ENCODE assay signal across 8 cellular contexts in the genomic region with DNA sequence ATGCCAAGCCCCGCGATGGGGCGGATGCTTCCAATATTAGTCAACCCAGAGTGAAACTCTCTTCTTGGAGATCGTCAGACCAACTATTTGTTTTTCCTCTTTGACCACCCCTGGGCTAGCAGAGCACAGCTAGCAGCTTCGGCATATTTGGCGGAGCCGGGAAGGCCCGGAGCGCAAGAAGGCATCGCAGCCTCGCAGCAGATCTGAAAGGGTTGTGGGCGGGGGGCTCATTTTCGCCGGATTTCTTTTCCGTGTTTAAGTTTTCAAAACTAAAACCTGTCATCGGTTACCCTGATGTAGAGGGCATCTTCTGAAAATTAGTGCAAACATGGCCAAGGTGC. TPM values are rescaled to one million over a fixed set of nuclear protein-coding genes. Genes with fewer than 3 reads are reported as not detected.
DNase-seq lines count a peak whose midpoint lies in the region; ATAC-seq, FAIRE-seq and TF ChIP-seq lines count a peak whose summit lies in the region.

No MANE protein-coding gene starts in this region.

- in situ Hi-C loops in GM12878 (cut with MboI), result no loop called here

- H3K9me3 ChIP-seq in GM12878 (replicated peaks; ENCODE audit: control insufficient read depth, insufficient read depth, low read length), result no peaks in the 10 kb centered on the region
- no peaks in the 10 kb centered on the region for H3K9me3 ChIP-seq in lung (ENCODE audit: control insufficient read depth in 2 of 2, insufficient read depth in 1 of 2, low read length in 1 of 2)

- TF ChIP-seq POLR2A in GM12878 (IDR thresholded peaks at IDR 0.05; ENCODE audit: low read depth, low read length), result no peak

- no peak for TF ChIP-seq CTCF in GM12878 (IDR thresholded peaks at IDR 0.05 in 2 of 3, conservative IDR thresholded peaks at IDR 0.05 in 1 of 3; ENCODE audit: control insufficient read depth in 2 of 3, extremely low read depth in 1 of 3, insufficient read depth in 1 of 3, low read depth in 3 of 3, low read length in 3 of 3)
- TF ChIP-seq CTCF in lung (IDR thresholded peaks at IDR 0.05; ENCODE audit: control extremely low read depth, extremely low read depth), result no peak

- H3K4me3 ChIP-seq in GM12878 (no peak overlapping the region), lung (peak overlapping the region; percentile 49)

- POLR2A ChIA-PET in GM12878 (lab: Charles Lee), result no interaction called here

- no TSS peak for BruUV-seq in GM12878 (replicated peaks; lab: Mats Ljungman, UMichigan)

- H3K9ac ChIP-seq in GM12878 (ENCODE audit: control insufficient read depth, insufficient read depth, low read length), result no peak overlapping the region

- H3K79me2 ChIP-seq in GM12878 (ENCODE audit: control insufficient read depth, insufficient read depth, low read length), result no peaks in the 10 kb centered on the region

- no peaks in the 10 kb centered on the region; the same call in 1 of the 2 replicates for H3K4me1 ChIP-seq in GM12878 (ENCODE audit: control insufficient read depth, insufficient read depth, low read length)
- H3K4me1 ChIP-seq in lung (ENCODE audit: control insufficient read depth in 2 of 2, insufficient read depth in 2 of 2, low read length in 2 of 2), result peaks cover 0 to 8% of the 10 kb centered on the region in 2 donors

- no peaks in the 10 kb centered on the region for H3K36me3 ChIP-seq in GM12878 (ENCODE audit: control insufficient read depth in 2 of 2, insufficient read depth in 2 of 2, low read length in 1 of 2)
- H3K36me3 ChIP-seq in lung (ENCODE audit: control insufficient read depth in 2 of 2, insufficient read depth in 2 of 2, low read length in 2 of 2), result no peaks in the 10 kb centered on the region

- no peak for FAIRE-seq in GM12878 (lab: Jason Lieb, UNC)

- TF ChIP-seq EP300 in GM12878 (IDR thresholded peaks at IDR 0.05; ENCODE audit: borderline replicate concordance in 1 of 2, control insufficient read depth in 1 of 2, low read depth in 2 of 2, low read length in 2 of 2), result no peak

- intact Hi-C loops in GM12878 (cut with micrococcal nuclease; ENCODE audit: unreplicated experiment), result no loop called here

- H3K27ac ChIP-seq in GM12878 (ENCODE audit: control insufficient read depth, insufficient read depth) (no peak overlapping the region), lung (ENCODE audit: low read depth in 1 of 2, low read length in 1 of 2) (peak overlapping the region in 1 of 2 donors; percentile 37)

- H2AFZ ChIP-seq in GM12878 (ENCODE audit: control insufficient read depth, low read depth, low read length), result no peak overlapping the region

- CTCF ChIA-PET in GM12878 (lab: Yijun Ruan, JAX), result no interaction called here

- WGBS in GM12878 (ENCODE audit: insufficient coverage, insufficient replicate concordance, low lambda C conversion rate, missing lambda C conversion rate), result 10% methylated on average over 16 of the region's 16 CpGs
- 3 to 6% methylated on average over 16 of the region's 16 CpGs for WGBS in lung, 2 donors

- H3K4me2 ChIP-seq in GM12878 (ENCODE audit: control insufficient read depth, insufficient read depth), result peak overlapping the region; percentile 60; the same call in 1 of the 2 replicates

- DNase-seq in GM12878 (ENCODE audit: low read depth, low spot score) (no peak), lung (ENCODE audit: low spot score) (no peak), midbrain (lab: John Stamatoyannopoulos, UW) (no peak)
- no peak for DNase-seq in stimulated activated CD4-positive, alpha-beta T cell treated with anti-CD3 and anti-CD28 coated beads, Interleukin-4, amount 100 ng/mL, for 24 hours

- RAD21 ChIA-PET in GM12878 (lab: Charles Lee; ENCODE audit: unreplicated experiment), result no interaction called here

- H4K20me1 ChIP-seq in GM12878 (ENCODE audit: control insufficient read depth, insufficient read depth), result no peaks in the 10 kb centered on the region

- ATAC-seq in GM18909 (IDR thresholded peaks at IDR 0.05; ENCODE audit: poor library complexity, unreplicated experiment) (peak; percentile 30), HG03175 (IDR thresholded peaks at IDR 0.05; ENCODE audit: unreplicated experiment) (peak; percentile 34), GM12878 (no peak), lung (ENCODE audit: insufficient read depth, low FRiP score) (no peak), HG03097 (IDR thresholded peaks at IDR 0.05; ENCODE audit: low FRiP score, unreplicated experiment) (no peak), HG02610 (IDR thresholded peaks at IDR 0.05; ENCODE audit: unreplicated experiment) (no peak)

- SMC1A ChIA-PET in GM12878 (lab: Charles Lee; ENCODE audit: uncharacterized antibody, unreplicated experiment), result no interaction called here

- TF ChIP-seq RAD21 in GM12878 (IDR thresholded peaks at IDR 0.05; ENCODE audit: insufficient read depth, low read depth, low read length), result no peak

- H3K27me3 ChIP-seq in GM12878 (replicated peaks in 1 of 2; ENCODE audit: control insufficient read depth in 2 of 2, insufficient read depth in 2 of 2, low read length in 1 of 2) (peaks cover 5 to 17% of the 10 kb centered on the region in 2 experiments), lung (ENCODE audit: control insufficient read depth, insufficient read depth) (no peaks in the 10 kb centered on the region)

TF ChIP-seq in GM12878, 131 proteins besides CTCF, POLR2A, EP300 and RAD21 (continues in another document):
- TF ChIP-seq SRF (IDR thresholded peaks at IDR 0.05; ENCODE audit: low read depth in 2 of 2, low read length in 2 of 2) (no peak), CEBPZ (IDR thresholded peaks at IDR 0.05; ENCODE audit: low read depth, low read length) (no peak), NFYA (IDR thresholded peaks at IDR 0.05; ENCODE audit: borderline replicate concordance, low read depth, low read length) (no peak), CREM (IDR thresholded peaks at IDR 0.05; ENCODE audit: low read depth) (no peak), FOXK2 (IDR thresholded peaks at IDR 0.05) (no peak), E4F1 (IDR thresholded peaks at IDR 0.05; ENCODE audit: borderline replicate concordance, partially characterized antibody) (no peak), PML (IDR thresholded peaks at IDR 0.05; ENCODE audit: low read length) (no peak), NR2C2 (IDR thresholded peaks at IDR 0.05; ENCODE audit: borderline replicate concordance, control insufficient read depth, insufficient read length, low read depth) (no peak), SMC3 (IDR thresholded peaks at IDR 0.05; ENCODE audit: borderline replicate concordance, low read length) (no peak)

RNA-seq across cellular contexts. Expression of gene ZNF385B, which starts 0.3 kb away (rescaled TPM):
- total RNA-seq in GM12878 (2013; cell fraction: nucleolus; rRNA removed), result not detected in 2 replicates
- total RNA-seq in GM12878 (2014; rRNA removed), result not detected in 2 replicates
- not detected in 2 replicates for total RNA-seq in GM12878 (2014; rRNA removed; fragmentation: Illumina TruSeq; extraction: Trizol)
- not detected in 2 replicates for total RNA-seq in GM12878 (2021)
- not detected for polyA plus RNA-seq in GM12878 (2011; ENCODE audit: low read depth)
- not detected in 2 replicates for polyA plus RNA-seq in GM12878 (2011; rRNA removed)
- polyA plus RNA-seq in GM12878 (2011; cell fraction: cytosol; rRNA removed), result not detected in 2 replicates
- polyA plus RNA-seq in GM12878 (2011; cell fraction: nucleus; rRNA removed), result not detected in 2 replicates
- not detected in 2 replicates for polyA plus RNA-seq in GM12878 (2012)
- polyA plus RNA-seq in GM12878 (2014; fragmentation: Illumina TruSeq; extraction: Trizol), result not detected in 2 replicates
- not detected for polyA plus RNA-seq in GM12878 (2014; fragmentation: Nextera tagmentation; extraction: Ambion mirVana)
- not detected in 2 replicates for polyA plus RNA-seq in GM12878 (2014; rRNA removed)
- polyA plus RNA-seq in GM12878 (2016; fragmentation: Nextera tagmentation; extraction: Ambion mirVana), result not detected
- not detected in 2 replicates for polyA minus RNA-seq in GM12878 (2011; rRNA and poly(A)+ RNA removed)
- not detected in 2 replicates for polyA minus RNA-seq in GM12878 (2011; cell fraction: cytosol; rRNA and poly(A)+ RNA removed)
- polyA minus RNA-seq in GM12878 (2011; cell fraction: nucleus; rRNA and poly(A)+ RNA removed), result not detected in 2 replicates
- total RNA-seq in lung, result 10 to 100 TPM; 47.3 to 70.8 TPM
- 10 to 100 TPM; 13.5 to 43.2 TPM for polyA plus RNA-seq in lung

Comparison
In these comparisons a context has a peak if more than half of its experiments do, and no peak if none do; other contexts are left out.
1. ATAC-seq: peak in GM18909 (single experiment) and HG03175 (single experiment); none in GM12878 (single experiment), lung (single experiment), HG03097 (single experiment) and HG02610 (single experiment).
2. RNA of gene ZNF385B, which starts 0.3 kb away (total RNA-seq): 47.3 to 70.8 TPM in lung; not detected in GM12878; every median in the first group is over 10 times any median in the second.